ENCODE assay signal across 37 cellular contexts in the genomic region with DNA sequence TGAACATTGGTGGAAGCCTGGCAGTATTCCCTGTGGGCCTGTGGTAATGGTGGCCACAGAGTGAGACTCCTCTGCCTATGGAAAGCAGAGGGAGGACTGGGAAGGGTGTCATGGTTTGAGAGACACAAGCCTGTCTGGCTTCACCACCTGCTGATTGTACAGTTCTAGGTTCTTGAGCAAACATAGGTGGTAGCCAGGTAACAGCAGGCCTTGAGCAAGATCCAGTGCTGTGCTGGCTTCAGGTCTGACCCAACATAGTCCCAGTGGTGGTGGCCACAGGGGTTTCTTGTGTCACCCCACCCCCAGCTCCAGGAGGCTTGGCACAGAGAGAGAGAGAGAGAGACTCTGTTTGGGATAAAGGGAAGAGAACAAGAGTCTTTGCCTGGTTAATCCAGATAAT.
"Had no signal": no experiment of that assay in that cellular context is flagged by ENCODE, and none has a peak within 500 bp of the region (broad histone marks: within the 10 kb centered on the region; RNA-seq: fewer than 3 reads in every experiment).

No MANE protein-coding gene starts in this region.

- H3K36me3 ChIP-seq: adrenal gland, cardiac muscle cell, colonic mucosa, esophagus squamous epithelium, gastroesophageal sphincter, heart right ventricle, WERI-Rb-1 had no signal

- ATAC-seq: activated CD4-positive, alpha-beta T cell treated with anti-CD3 and anti-CD28 coated beads for 36 hours; activated CD8-positive, alpha-beta memory T cell treated with anti-CD3 and anti-CD28 coated beads, Interleukin-2, amount 10 ng/mL, durations not matched to agents 7 days and 5 days; activated CD8-positive, alpha-beta T cell treated with anti-CD3 and anti-CD28 coated beads, Interleukin-2, amount 10 ng/mL, durations not matched to agents 7 days and 5 days; activated naive CD8-positive, alpha-beta T cell treated with anti-CD3 and anti-CD28 coated beads, Interleukin-2, amount 50 U/mL, for 24 hours; body of pancreas; gastroesophageal sphincter; heart right ventricle; T-helper 17 cell had no signal

- H3K4me3 ChIP-seq: adrenal gland, body of pancreas, cardiac muscle cell, colonic mucosa, esophagus squamous epithelium, gastroesophageal sphincter, heart right ventricle had no signal

- H3K36me3 Mint-ChIP-seq: activated CD4-positive, alpha-beta memory T cell treated with anti-CD3 and anti-CD28 coated beads for 36 hours; activated CD8-positive, alpha-beta memory T cell treated with anti-CD3 and anti-CD28 coated beads, Interleukin-2, amount 10 ng/mL, durations not matched to agents 7 days and 5 days; activated naive CD8-positive, alpha-beta T cell treated with anti-CD3 and anti-CD28 coated beads for 36 hours had no signal

- DNase-seq: activated B cell treated with CpG ODN at 0.5 μM for 24 hours; activated CD4-positive, alpha-beta memory T cell treated with anti-CD3 and anti-CD28 coated beads for 36 hours; activated CD4-positive, alpha-beta T cell treated with anti-CD3 and anti-CD28 coated beads for 36 hours; activated CD4-positive, alpha-beta T cell treated with anti-CD3 and anti-CD28 coated beads, Interleukin-2, amount 10 ng/mL, durations not matched to agents 24 days and 14 days; activated CD4-positive, CD25-positive, alpha-beta regulatory T cell treated with anti-CD3 and anti-CD28 coated beads, Interleukin-2, amount 50 U/mL, for 72 hours; activated CD8-positive, alpha-beta memory T cell treated with anti-CD3 and anti-CD28 coated beads, Interleukin-2, amount 10 ng/mL, durations not matched to agents 7 days and 5 days; activated CD8-positive, alpha-beta memory T cell treated with anti-CD3 and anti-CD28 coated beads, Interleukin-2, amount 50 U/mL, for 4 hours; activated CD8-positive, alpha-beta T cell treated with anti-CD3 and anti-CD28 coated beads, Interleukin-2, amount 10 ng/mL, durations not matched to agents 7 days and 5 days; activated effector memory CD4-positive, alpha-beta T cell treated with anti-CD3 and anti-CD28 coated beads, Interleukin-2, amount 50 U/mL, for 16 hours; activated naive CD4-positive, alpha-beta T cell treated with anti-CD3 and anti-CD28 coated beads for 36 hours; activated naive CD8-positive, alpha-beta T cell treated with anti-CD3 and anti-CD28 coated beads for 36 hours; activated naive CD8-positive, alpha-beta T cell treated with anti-CD3 and anti-CD28 coated beads, Interleukin-2, amount 50 U/mL, for 24 hours; activated T-cell treated with anti-CD3 and anti-CD28 coated beads, Interleukin-2, amount 50 U/mL, for 1 hour; activated T-cell treated with anti-CD3 and anti-CD28 coated beads, Interleukin-2, amount 50 U/mL, for 48 hours; adrenal gland; amygdala; aorta; body of pancreas; central memory CD4-positive, alpha-beta T cell; cerebellar nuclear complex; colonic mucosa; effector CD8-positive, alpha-beta T cell; esophagus squamous epithelium; foreskin melanocyte; heart right ventricle; T-helper 17 cell; T1000; WERI-Rb-1 had no signal

- H3K27me3 ChIP-seq: adrenal gland, body of pancreas, cardiac muscle cell, colonic mucosa, esophagus squamous epithelium, gastroesophageal sphincter, heart right ventricle had no signal

- H3K27ac Mint-ChIP-seq: activated B cell treated with CpG ODN at 0.5 μM for 24 hours; activated CD4-positive, alpha-beta memory T cell treated with anti-CD3 and anti-CD28 coated beads for 36 hours; activated CD4-positive, alpha-beta T cell treated with anti-CD3 and anti-CD28 coated beads for 36 hours; activated CD4-positive, alpha-beta T cell treated with anti-CD3 and anti-CD28 coated beads, Interleukin-2, amount 10 ng/mL, durations not matched to agents 24 days and 14 days; activated CD8-positive, alpha-beta memory T cell treated with anti-CD3 and anti-CD28 coated beads, Interleukin-2, amount 10 ng/mL, durations not matched to agents 7 days and 5 days; activated CD8-positive, alpha-beta T cell treated with anti-CD3 and anti-CD28 coated beads, Interleukin-2, amount 10 ng/mL, durations not matched to agents 7 days and 5 days; activated naive CD4-positive, alpha-beta T cell treated with anti-CD3 and anti-CD28 coated beads for 36 hours; activated naive CD4-positive, alpha-beta T cell treated with anti-CD3 and anti-CD28 coated beads, Interleukin-2, amount 50 U/mL, for 24 hours; activated naive CD8-positive, alpha-beta T cell treated with anti-CD3 and anti-CD28 coated beads for 36 hours; activated naive CD8-positive, alpha-beta T cell treated with anti-CD3 and anti-CD28 coated beads, Interleukin-2, amount 50 U/mL, for 24 hours; activated T-helper 1 cell treated with anti-CD3 and anti-CD28 coated beads, Interleukin-12 subunit alpha, Interleukin-12 subunit beta, Interleukin-2, Interleukin-4 antibody, amounts not matched to agents 30 ng/mL and 10 ng/mL and 1 ng/mL, durations not matched to agents 14 hours and 24 hours and 36 hours; activated T-helper 2 cell treated with anti-CD3 and anti-CD28 coated beads, Interferon-gamma antibody, Interleukin-2, Interleukin-4, amounts not matched to agents 10 μg/mL and 5 μg/mL and 100 μg/mL, durations not matched to agents 14 hours and 24 hours and 36 hours; T-helper 17 cell; T-helper 2 cell treated with Interferon-gamma antibody and Interleukin-4, amounts not matched to agents 5 μg/mL and 100 μg/mL, for 36 hours had no signal

- H3K9me3 Mint-ChIP-seq: activated CD4-positive, alpha-beta memory T cell treated with anti-CD3 and anti-CD28 coated beads for 36 hours; activated CD4-positive, alpha-beta T cell treated with anti-CD3 and anti-CD28 coated beads, Interleukin-2, amount 10 ng/mL, durations not matched to agents 24 days and 14 days; activated naive CD4-positive, alpha-beta T cell treated with anti-CD3 and anti-CD28 coated beads for 36 hours; activated naive CD8-positive, alpha-beta T cell treated with anti-CD3 and anti-CD28 coated beads for 36 hours; activated T-helper 1 cell treated with anti-CD3 and anti-CD28 coated beads, Interleukin-12 subunit alpha, Interleukin-12 subunit beta, Interleukin-2, Interleukin-4 antibody, amounts not matched to agents 30 ng/mL and 10 ng/mL and 1 ng/mL, durations not matched to agents 14 hours and 24 hours and 36 hours; activated T-helper 2 cell treated with anti-CD3 and anti-CD28 coated beads, Interferon-gamma antibody, Interleukin-2, Interleukin-4, amounts not matched to agents 10 μg/mL and 5 μg/mL and 100 μg/mL, durations not matched to agents 14 hours and 24 hours and 36 hours; T-helper 2 cell treated with Interferon-gamma antibody and Interleukin-4, amounts not matched to agents 5 μg/mL and 100 μg/mL, for 36 hours had no signal

- FAIRE-seq: endometrium, endothelial cell of umbilical vein had no signal

- H3K27ac ChIP-seq: adrenal gland, body of pancreas, cardiac muscle cell, colonic mucosa, epithelial cell of prostate, esophagus squamous epithelium, gastroesophageal sphincter, heart right ventricle, WERI-Rb-1 had no signal

- H3K4me1 Mint-ChIP-seq: activated CD4-positive, alpha-beta T cell treated with anti-CD3 and anti-CD28 coated beads for 36 hours; activated CD4-positive, alpha-beta T cell treated with anti-CD3 and anti-CD28 coated beads, Interleukin-2, amount 10 ng/mL, durations not matched to agents 24 days and 14 days; activated CD8-positive, alpha-beta memory T cell treated with anti-CD3 and anti-CD28 coated beads, Interleukin-2, amount 10 ng/mL, durations not matched to agents 7 days and 5 days; activated naive CD4-positive, alpha-beta T cell treated with anti-CD3 and anti-CD28 coated beads, Interleukin-2, amount 50 U/mL, for 24 hours; activated naive CD8-positive, alpha-beta T cell treated with anti-CD3 and anti-CD28 coated beads for 36 hours; activated naive CD8-positive, alpha-beta T cell treated with anti-CD3 and anti-CD28 coated beads, Interleukin-2, amount 50 U/mL, for 24 hours; T-helper 17 cell had no signal

- H3K4me3 Mint-ChIP-seq: activated B cell treated with CpG ODN at 0.5 μM for 24 hours; activated CD4-positive, alpha-beta memory T cell treated with anti-CD3 and anti-CD28 coated beads for 36 hours; activated CD4-positive, alpha-beta T cell treated with anti-CD3 and anti-CD28 coated beads for 36 hours; activated CD4-positive, alpha-beta T cell treated with anti-CD3 and anti-CD28 coated beads, Interleukin-2, amount 10 ng/mL, durations not matched to agents 24 days and 14 days; activated CD8-positive, alpha-beta memory T cell treated with anti-CD3 and anti-CD28 coated beads, Interleukin-2, amount 10 ng/mL, durations not matched to agents 7 days and 5 days; activated CD8-positive, alpha-beta T cell treated with anti-CD3 and anti-CD28 coated beads, Interleukin-2, amount 10 ng/mL, durations not matched to agents 7 days and 5 days; activated naive CD4-positive, alpha-beta T cell treated with anti-CD3 and anti-CD28 coated beads for 36 hours; activated naive CD4-positive, alpha-beta T cell treated with anti-CD3 and anti-CD28 coated beads, Interleukin-2, amount 50 U/mL, for 24 hours; activated naive CD8-positive, alpha-beta T cell treated with anti-CD3 and anti-CD28 coated beads for 36 hours; activated naive CD8-positive, alpha-beta T cell treated with anti-CD3 and anti-CD28 coated beads, Interleukin-2, amount 50 U/mL, for 24 hours; activated T-helper 1 cell treated with anti-CD3 and anti-CD28 coated beads, Interleukin-12 subunit alpha, Interleukin-12 subunit beta, Interleukin-2, Interleukin-4 antibody, amounts not matched to agents 30 ng/mL and 10 ng/mL and 1 ng/mL, durations not matched to agents 14 hours and 24 hours and 36 hours; T-helper 17 cell; T-helper 2 cell treated with Interferon-gamma antibody and Interleukin-4, amounts not matched to agents 5 μg/mL and 100 μg/mL, for 36 hours had no signal

- H3K4me1 ChIP-seq: adrenal gland, body of pancreas, colonic mucosa, esophagus squamous epithelium, gastroesophageal sphincter had no signal

- H3K9me3 ChIP-seq: adrenal gland, body of pancreas, colonic mucosa had no signal
